ENCODE assay signal across 8 cellular contexts in genomic region chr3:136862953-136863352, GRCh38. TPM values are rescaled to one million over a fixed set of nuclear protein-coding genes. Genes with fewer than 3 reads are reported as not detected.
A peak's percentile ranks its signal among the peaks of the same experiment; 100 is the strongest.
DNase-seq lines count a peak whose midpoint lies in the region; ATAC-seq and TF ChIP-seq lines count a peak whose summit lies in the region.

No MANE protein-coding gene starts in this region.

- BruUV-seq in HCT116 (replicated peaks; lab: Mats Ljungman, UMichigan), result no TSS peak

- H3K4me3 ChIP-seq in ACC112 (ENCODE audit: low read depth, low read length) (peak overlapping the region; percentile 99), HCT116 (replicated peaks in 1 of 2; ENCODE audit: low read depth in 1 of 2, low read length in 2 of 2) (peak overlapping the region; percentile 89 to 97), mucosa of descending colon (peak overlapping the region; percentile 68)

- DNase-seq in HCT116 (ENCODE audit: low read depth, low spot score), result no peak
- no peak for DNase-seq in mucosa of descending colon
- DNase-seq in D341Med (ENCODE audit: low spot score), result no peak
- DNase-seq in stimulated activated CD4-positive, alpha-beta T cell treated with anti-CD3 and anti-CD28 coated beads, Interleukin-12 subunit alpha, Interleukin-12 subunit beta, amount 100 ng/mL, for 4 hours, result no peak
- no peak for DNase-seq in hippocampal formation (lab: John Stamatoyannopoulos, UW)
- DNase-seq in stimulated activated CD8-positive, alpha-beta memory T cell treated with anti-CD3 and anti-CD28 coated beads, Interleukin-4, amount 100 ng/mL, for 48 hours, result no peak

- H3K27me3 Mint-ChIP-seq in brain, result peaks cover 11% of the 10 kb centered on the region

- intact Hi-C loops in HCT116 (cut with micrococcal nuclease) (loop anchor here (2.0 to 5.0 kb wide), 2 partner anchors 94 to 110 kb away; partner anchors contain the start of genes IL20RB and STAG1), mucosa of descending colon (cut with DNase I, micrococcal nuclease) (loop anchor here in 1 of 2 donors (5.0 kb wide), 1 partner anchor 111 kb away; the partner anchor contains the start of gene STAG1)

- peak overlapping the region; percentile 95 to 99 (median 98) for H3K27ac Mint-ChIP-seq in brain

- peak overlapping the region; percentile 99 for H3K4me2 ChIP-seq in HCT116 (ENCODE audit: low read length)

- H3K79me2 ChIP-seq in ACC112 (ENCODE audit: control insufficient read depth, insufficient read depth, low read length, unreplicated experiment) (peaks cover 57% of the 10 kb centered on the region), HCT116 (ENCODE audit: insufficient read depth, low read length) (peaks cover 51% of the 10 kb centered on the region)

- H3K4me1 Mint-ChIP-seq in brain, result peaks cover 65% of the 10 kb centered on the region

- ATAC-seq in HCT116 (no peak), mucosa of descending colon (no peak)

- H4K20me1 ChIP-seq in HCT116 (ENCODE audit: insufficient read depth), result peaks cover 6% of the 10 kb centered on the region

- H3K4me1 ChIP-seq in ACC112 (ENCODE audit: control insufficient read depth, insufficient read depth, low read length, unreplicated experiment) (peaks cover 8% of the 10 kb centered on the region), HCT116 (ENCODE audit: control insufficient read depth in 1 of 2, insufficient read depth in 2 of 2, low read length in 2 of 2) (peaks cover 9 to 20% of the 10 kb centered on the region in 2 experiments; a peak in 3 of 4 replicates), mucosa of descending colon (ENCODE audit: low read depth) (peaks cover 5% of the 10 kb centered on the region)

- no peak for TF ChIP-seq RAD21 in HCT116 (IDR thresholded peaks at IDR 0.05; ENCODE audit: low read depth)

- H3K27me3 ChIP-seq in ACC112 (ENCODE audit: insufficient read depth, low read length) (no peaks in the 10 kb centered on the region), HCT116 (ENCODE audit: insufficient read depth, low read length) (no peaks in the 10 kb centered on the region)

- 0 out of 2 replicates have a peak, but pooled peaks cover 4% of the 10 kb centered on the region for H3K36me3 ChIP-seq in ACC112 (ENCODE audit: insufficient read depth, low read length)
- no peaks in the 10 kb centered on the region for H3K36me3 ChIP-seq in HCT116 (ENCODE audit: control insufficient read depth in 1 of 2, insufficient read depth in 2 of 2, low read length in 2 of 2)
- no peaks in the 10 kb centered on the region for H3K36me3 ChIP-seq in mucosa of descending colon (ENCODE audit: low read depth)

- H3K36me3 Mint-ChIP-seq in brain, result peaks cover 62% of the 10 kb centered on the region

- no peaks in the 10 kb centered on the region for H3K9me2 ChIP-seq in HCT116 (ENCODE audit: insufficient read depth)

- CTCF ChIA-PET in HCT116 (lab: Charles Lee), result interaction anchor here (3.1 kb wide), 1 partner anchor 151 kb away, joined by 10 read pairs; no protein-coding TSS in a partner anchor

- peak overlapping the region; percentile 91 to 99 (median 97) for H3K4me3 Mint-ChIP-seq in brain

- H3K27ac ChIP-seq in ACC112 (ENCODE audit: low read depth, low read length) (peak overlapping the region; percentile 64), HCT116 (ENCODE audit: low read depth, low read length) (peak overlapping the region; percentile 90)

- no peaks in the 10 kb centered on the region for H3K9me3 ChIP-seq in HCT116 (ENCODE audit: control insufficient read depth in 1 of 2, insufficient read depth in 1 of 2, low read depth in 1 of 2, low read length in 2 of 2)
- H3K9me3 ChIP-seq in mucosa of descending colon, result no peaks in the 10 kb centered on the region

- RAD21 ChIA-PET in HCT116 (lab: Charles Lee; ENCODE audit: low non-redundant PET in 1 of 2, low total read pairs in 2 of 2, uncharacterized antibody in 2 of 2, unreplicated experiment in 2 of 2), result no interaction called here

- peaks cover 12 to 44% (median 21%) of the 10 kb centered on the region in 5 experiments for H3K9me3 Mint-ChIP-seq in brain

- peak overlapping the region; percentile 88 for H3K9ac ChIP-seq in HCT116 (ENCODE audit: low read length)

- TF ChIP-seq POLR2A in HCT116 (IDR thresholded peaks at IDR 0.05; ENCODE audit: borderline replicate concordance, extremely low read depth, insufficient read depth, insufficient read length), result no peak

- POLR2A ChIA-PET in HCT116 (lab: Charles Lee), result interaction anchor here (1.0 kb wide), 1 partner anchor 111 kb away, joined by 3 read pairs; the partner anchor contains the start of gene STAG1

- H2AFZ ChIP-seq in ACC112 (ENCODE audit: low read length, unreplicated experiment) (peak overlapping the region; percentile 80), HCT116 (ENCODE audit: low read depth, low read length, poor library complexity, severe bottlenecking) (no peak overlapping the region)

- TF ChIP-seq CTCF in HCT116 (IDR thresholded peaks at IDR 0.05 in 2 of 3, conservative IDR thresholded peaks at IDR 0.05 in 1 of 3; ENCODE audit: borderline replicate concordance in 1 of 3, insufficient read depth in 1 of 3, low read depth in 2 of 3, low read length in 2 of 3), result no peak
- TF ChIP-seq CTCF in brain (conservative IDR thresholded peaks at IDR 0.05), result no peak
- no peak for TF ChIP-seq CTCF in mucosa of descending colon (IDR thresholded peaks at IDR 0.05)

TF ChIP-seq in HCT116, 20 proteins besides CTCF, POLR2A, EP300 and RAD21:
- TF ChIP-seq SP1 (IDR thresholded peaks at IDR 0.05; ENCODE audit: low read depth) (no peak), EZH2 (IDR thresholded peaks at IDR 0.05) (no peak), EGR1 (IDR thresholded peaks at IDR 0.05; ENCODE audit: low read depth) (no peak), CEBPB (IDR thresholded peaks at IDR 0.05; ENCODE audit: low read depth) (no peak), MAX (IDR thresholded peaks at IDR 0.05) (no peak), CBX3 (IDR thresholded peaks at IDR 0.05; ENCODE audit: low read depth) (no peak), ZNF274 (IDR thresholded peaks at IDR 0.05; ENCODE audit: low read depth, low read length) (no peak), ELF1 (IDR thresholded peaks at IDR 0.05; ENCODE audit: borderline replicate concordance, low read depth) (no peak)

RNA-seq across cellular contexts. Expression of gene NCK1, which starts 0.9 kb away (rescaled TPM):
- total RNA-seq in HCT116 (2021; ENCODE audit: unreplicated experiment), result 25.6 TPM
- polyA plus RNA-seq in HCT116 (2012), result 15.5 and 16.4 TPM in 2 replicates
- 12.9 TPM for polyA plus RNA-seq in brain (ENCODE audit: insufficient read depth, low read depth, low replicate concordance)
- 10 to 100 TPM; 47.0 to 56.4 (median 50.1) TPM for total RNA-seq in mucosa of descending colon

RNA-seq across cellular contexts. Expression of gene SLC35G2, which starts 44.0 kb away (rescaled TPM):
- total RNA-seq in HCT116 (2021; ENCODE audit: unreplicated experiment) (3.3 TPM), mucosa of descending colon (1 to 10 TPM in 2 of 3 donors, under 1 TPM in 1; 0.41 to 2.4 (median 1.9) TPM)
- polyA plus RNA-seq in HCT116 (2012), result 2.8 and 2.9 TPM in 2 replicates
- polyA plus RNA-seq in brain (ENCODE audit: insufficient read depth, low read depth, low replicate concordance), result 12.8 TPM
